8 cellular contexts compared by ENCODE assay signal in genomic region chr6:169751242-169752073, GRCh38. TPM values are rescaled to one million over a fixed set of nuclear protein-coding genes. Genes with fewer than 3 reads are reported as not detected.
DNase-seq lines count a peak whose midpoint lies in the region; ATAC-seq and TF ChIP-seq lines count a peak whose summit lies in the region.

DYNLT2 (minus strand) TSS chr6:169751572; CDS start chr6:169751458, 114 bp downstream.
ERMARD (plus strand) TSS chr6:169751622; CDS start chr6:169751658, 36 bp downstream.

- H3K27me3 ChIP-seq in cardiac muscle cell = no peaks in the 10 kb centered on the region
- H3K27me3 ChIP-seq in parathyroid adenoma (ENCODE audit: control insufficient read depth, insufficient read depth, low read length) = no peaks in the 10 kb centered on the region
- no peaks in the 10 kb centered on the region for H3K27me3 ChIP-seq in tibial nerve

- WGBS in tibial nerve, 2 donors = 0 to 1% methylated on average over 37 to 56 of the region's 90 CpGs

- TF ChIP-seq POLR2A in tibial nerve (IDR thresholded peaks at IDR 0.05) = peak; percentile 65 to 87

- H3K27ac ChIP-seq in cardiac muscle cell (peak within 1 kb of the TSS; percentile 99), parathyroid adenoma (peak within 1 kb of the TSS; percentile 92), tibial nerve (peak within 1 kb of the TSS; percentile 78 to 99 (median 97))

- peaks cover under 1% of the 10 kb centered on the region for H3K36me3 ChIP-seq in cardiac muscle cell
- no peaks in the 10 kb centered on the region for H3K36me3 ChIP-seq in parathyroid adenoma (ENCODE audit: control insufficient read depth, insufficient read depth, low read length)
- peaks cover 0 to 6% (median 0%) of the 10 kb centered on the region in 3 donors for H3K36me3 ChIP-seq in tibial nerve

- peak within 1 kb of the TSS; percentile 52 for H3K4me2 ChIP-seq in parathyroid adenoma (ENCODE audit: low read length)

- peaks cover 23% of the 10 kb centered on the region for H3K4me1 ChIP-seq in cardiac muscle cell (ENCODE audit: low read depth)
- peaks cover 8% of the 10 kb centered on the region for H3K4me1 ChIP-seq in parathyroid adenoma
- peaks cover 0 to 32% (median 5%) of the 10 kb centered on the region in 4 donors for H3K4me1 ChIP-seq in tibial nerve

- H3K9me3 ChIP-seq in cardiac muscle cell (ENCODE audit: low read depth) (no peaks in the 10 kb centered on the region), parathyroid adenoma (ENCODE audit: control insufficient read depth, low read length) (no peaks in the 10 kb centered on the region), tibial nerve (peaks cover 0 to 7% (median 0%) of the 10 kb centered on the region in 4 donors)

- peak; percentile 96 for DNase-seq in NCI-H1105 treated with DMSO at 0.1 percent for 48 hours (lab: John Stamatoyannopoulos, UW)
- DNase-seq in SKM-1 treated with dmso at 0.1 percent for 144 hours (lab: John Stamatoyannopoulos, UW; ENCODE audit: unreplicated experiment) = peak; percentile 83
- DNase-seq in activated naive CD8-positive, alpha-beta T cell treated with anti-CD3 and anti-CD28 coated beads, Interleukin-2, amount 50 U/mL, for 16 hours (ENCODE audit: low read depth, low spot score) = peak; percentile 81
- DNase-seq in cardiac muscle cell (ENCODE audit: low read depth in 1 of 2, low spot score in 1 of 2) = peak; percentile 95 to 96
- peak; percentile 81 to 88 for DNase-seq in tibial nerve (ENCODE audit: low spot score in 2 of 2)

- peak; percentile 84 to 98 for TF ChIP-seq EP300 in tibial nerve (IDR thresholded peaks at IDR 0.05)

- peak; percentile 25 for TF ChIP-seq CTCF in GM12873 (IDR thresholded peaks at IDR 0.05; ENCODE audit: insufficient read depth, low read depth, low read length, missing control alignments)
- peak; percentile 9 for TF ChIP-seq CTCF in cardiac muscle cell (IDR thresholded peaks at IDR 0.05; ENCODE audit: low read depth, low read length)
- TF ChIP-seq CTCF in parathyroid adenoma (IDR thresholded peaks at IDR 0.05) = peak; percentile 16
- peak in 3 of 5 experiments; percentile 25 to 81 (median 75) for TF ChIP-seq CTCF in tibial nerve (IDR thresholded peaks at IDR 0.05)

- peak; percentile 94 for ATAC-seq in HG02759 (IDR thresholded peaks at IDR 0.05; ENCODE audit: unreplicated experiment)

- peak within 1 kb of the TSS; percentile 73 for H3K9ac ChIP-seq in parathyroid adenoma

- H3K79me2 ChIP-seq in parathyroid adenoma = no peaks in the 10 kb centered on the region

- H2AFZ ChIP-seq in parathyroid adenoma = peak within 1 kb of the TSS; percentile 92

- H3K4me3 ChIP-seq in cardiac muscle cell (peak within 1 kb of the TSS; percentile 64), parathyroid adenoma (ENCODE audit: low read depth, low read length) (peak within 1 kb of the TSS; percentile 58), tibial nerve (peak within 1 kb of the TSS; percentile 57 to 96 (median 90))

RNA-seq across cellular contexts. Expression of gene DYNLT2, which starts in this region (rescaled TPM):
- total RNA-seq in cardiac muscle cell (1.9 and 2.9 TPM in 2 replicates), tibial nerve (1 to 10 TPM; 2.2 to 8.4 (median 5.4) TPM)
- polyA plus RNA-seq in cardiac muscle cell = 2.4 and 5.0 TPM in 2 replicates

RNA-seq across cellular contexts. Expression of gene ERMARD, which starts in this region (rescaled TPM):
- total RNA-seq in cardiac muscle cell = 16.3 and 21.2 TPM in 2 replicates
- 20.9 and 32.4 TPM in 2 replicates for polyA plus RNA-seq in cardiac muscle cell
- 10 to 100 TPM; 27.4 to 58.3 (median 41.6) TPM for total RNA-seq in tibial nerve

Comparison
In these comparisons a context has a peak if more than half of its experiments do, and no peak if none do; other contexts are left out.
1. Peak in every context shown above with its lines: DNase-seq, ATAC-seq, H3K4me3 ChIP-seq and H3K27ac ChIP-seq.
2. CTCF ChIP-seq: peak in every context shown above with its lines; median percentile 75 in tibial nerve; 25 in GM12873; 16 in parathyroid adenoma; 9 in cardiac muscle cell.